Comparison of ENCODE assay signal across 7 cellular contexts in genomic region chr4:183751081-183751480, GRCh38.
"Had no signal": no experiment of that assay in that cellular context is flagged by ENCODE, and none has a peak within 500 bp of the region (broad histone marks: within the 10 kb centered on the region; RNA-seq: fewer than 3 reads in every experiment).

No MANE protein-coding gene starts in this region.

- ATAC-seq: GM23338, K562 had no signal

- H3K4me3 ChIP-seq: GM23338, K562 had no signal

- H3K4me3 Mint-ChIP-seq: GM23338, H9 had no signal

- DNase-seq: H9, HCEC 1CT, IMR-90, KG1 had no signal

- H3K27ac Mint-ChIP-seq: GM23338, H9 had no signal

- H2AFZ ChIP-seq: GM23338 had no signal

- H3K27ac ChIP-seq: HL-60 had no signal

- H3K4me2 ChIP-seq: GM23338 had no signal
